ENCODE assay signal across 24 cellular contexts in the genomic region with DNA sequence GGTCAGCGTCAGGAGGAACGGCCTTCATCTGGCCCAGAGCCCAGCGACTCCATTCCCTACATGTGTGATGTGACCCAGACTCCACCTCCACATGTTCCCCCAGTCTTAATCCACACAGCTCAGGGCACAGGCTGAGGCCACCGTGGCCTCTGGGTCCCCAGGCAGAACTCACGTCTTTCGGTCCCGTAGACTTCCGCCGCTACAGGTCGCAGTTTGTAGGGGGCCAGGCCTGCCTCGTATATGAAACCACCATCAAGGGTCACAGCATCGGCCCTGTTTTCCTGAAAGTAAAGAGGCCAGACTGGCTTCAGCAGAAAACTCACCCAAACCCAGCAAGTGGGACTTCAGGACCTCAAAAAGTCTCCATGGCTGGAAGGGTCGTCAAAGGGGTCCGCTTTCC. TPM values are rescaled to one million over a fixed set of nuclear protein-coding genes. Genes with fewer than 3 reads are reported as not detected.
"Had no signal": no experiment of that assay in that cellular context is flagged by ENCODE, and none has a peak within 500 bp of the region (broad histone marks: within the 10 kb centered on the region; RNA-seq: fewer than 3 reads in every experiment).

No MANE protein-coding gene starts in this region.

- H3K27me3 ChIP-seq: cardiac muscle cell, MG63 had no signal

- H3K27ac Mint-ChIP-seq: activated CD8-positive, alpha-beta T cell treated with anti-CD3 and anti-CD28 coated beads for 36 hours; activated naive CD4-positive, alpha-beta T cell treated with anti-CD3 and anti-CD28 coated beads for 36 hours; activated naive CD8-positive, alpha-beta T cell; activated T-helper 17 cell treated with anti-CD3 and anti-CD28 coated beads, Interleukin-2, amount 50 U/mL, for 72 hours; brain; T-helper 1 cell treated with Interleukin-12 subunit alpha and Interleukin-12 subunit beta and Interleukin-4 antibody, amounts not matched to agents 30 μg/mL and 1 μg/mL, for 36 hours had no signal

- DNase-seq: activated CD4-positive, alpha-beta T cell treated with anti-CD3 and anti-CD28 coated beads for 4 hours; activated CD8-positive, alpha-beta T cell treated with anti-CD3 and anti-CD28 coated beads for 36 hours; activated gamma-delta T cell; activated naive CD4-positive, alpha-beta T cell treated with anti-CD3 and anti-CD28 coated beads for 36 hours; activated T-cell treated with anti-CD3 and anti-CD28 coated beads for 4 hours; activated T-cell treated with anti-CD3 and anti-CD28 coated beads, Interleukin-2, amount 50 U/mL, for 48 hours; amygdala; MG63; MV-4-11; NCI-H1092 treated with DMSO at 0.1 percent for 48 hours; NCI-H1417 treated with DMSO at 0.1 percent for 48 hours; NCI-H1694; NCI-H2029; NCI-H2107; NCI-H524; PC-9; SHP77 treated with DMSO at 0.1 percent for 48 hours had no signal

- H3K9me3 ChIP-seq: MG63 had no signal

- H3K36me3 ChIP-seq: cardiac muscle cell, MG63 had no signal

- H3K9me3 Mint-ChIP-seq: activated CD8-positive, alpha-beta T cell treated with anti-CD3 and anti-CD28 coated beads for 36 hours; activated naive CD4-positive, alpha-beta T cell treated with anti-CD3 and anti-CD28 coated beads for 36 hours; activated T-helper 17 cell treated with anti-CD3 and anti-CD28 coated beads, Interleukin-2, amount 50 U/mL, for 72 hours had no signal

- H3K4me3 ChIP-seq: cardiac muscle cell, MG63, PC-9 had no signal

- H3K27me3 Mint-ChIP-seq: activated CD8-positive, alpha-beta T cell treated with anti-CD3 and anti-CD28 coated beads for 36 hours had no signal

- H3K36me3 Mint-ChIP-seq: activated naive CD8-positive, alpha-beta T cell; brain had no signal

- H3K4me1 Mint-ChIP-seq: activated T-helper 17 cell treated with anti-CD3 and anti-CD28 coated beads, Interleukin-2, amount 50 U/mL, for 72 hours; brain had no signal

- H2AFZ ChIP-seq: PC-9 had no signal

- H3K4me2 ChIP-seq: PC-9 had no signal

- H3K27ac ChIP-seq: cardiac muscle cell, PC-9 had no signal

- H3K4me3 Mint-ChIP-seq: activated CD8-positive, alpha-beta T cell treated with anti-CD3 and anti-CD28 coated beads for 36 hours; activated naive CD4-positive, alpha-beta T cell treated with anti-CD3 and anti-CD28 coated beads for 36 hours; activated naive CD8-positive, alpha-beta T cell; activated T-helper 17 cell treated with anti-CD3 and anti-CD28 coated beads, Interleukin-2, amount 50 U/mL, for 72 hours; brain; T-helper 1 cell treated with Interleukin-12 subunit alpha and Interleukin-12 subunit beta and Interleukin-4 antibody, amounts not matched to agents 30 μg/mL and 1 μg/mL, for 36 hours had no signal

RNA-seq across cellular contexts. Expression of a gene that starts 8.6 kb away (rescaled TPM):
- total RNA-seq: activated CD8-positive, alpha-beta T cell treated with anti-CD3 and anti-CD28 coated beads for 36 hours; activated naive CD4-positive, alpha-beta T cell treated with anti-CD3 and anti-CD28 coated beads for 36 hours; activated T-helper 17 cell treated with anti-CD3 and anti-CD28 coated beads, Interleukin-2, amount 50 U/mL, for 72 hours; astrocyte; cardiac muscle cell; PC-9 had no signal
- polyA plus RNA-seq: cardiac muscle cell had no signal

RNA-seq across cellular contexts. Expression of a gene that starts 41.7 kb away (rescaled TPM):
- total RNA-seq: activated CD8-positive, alpha-beta T cell treated with anti-CD3 and anti-CD28 coated beads for 36 hours; activated naive CD4-positive, alpha-beta T cell treated with anti-CD3 and anti-CD28 coated beads for 36 hours; activated T-helper 17 cell treated with anti-CD3 and anti-CD28 coated beads, Interleukin-2, amount 50 U/mL, for 72 hours; astrocyte; cardiac muscle cell; PC-9; SK-MEL-5 had no signal
- polyA plus RNA-seq: cardiac muscle cell had no signal

RNA-seq across cellular contexts. Expression of a gene that starts 49.1 kb away (rescaled TPM):
- total RNA-seq: astrocyte, SK-MEL-5 had no signal
